In the genomic region with DNA sequence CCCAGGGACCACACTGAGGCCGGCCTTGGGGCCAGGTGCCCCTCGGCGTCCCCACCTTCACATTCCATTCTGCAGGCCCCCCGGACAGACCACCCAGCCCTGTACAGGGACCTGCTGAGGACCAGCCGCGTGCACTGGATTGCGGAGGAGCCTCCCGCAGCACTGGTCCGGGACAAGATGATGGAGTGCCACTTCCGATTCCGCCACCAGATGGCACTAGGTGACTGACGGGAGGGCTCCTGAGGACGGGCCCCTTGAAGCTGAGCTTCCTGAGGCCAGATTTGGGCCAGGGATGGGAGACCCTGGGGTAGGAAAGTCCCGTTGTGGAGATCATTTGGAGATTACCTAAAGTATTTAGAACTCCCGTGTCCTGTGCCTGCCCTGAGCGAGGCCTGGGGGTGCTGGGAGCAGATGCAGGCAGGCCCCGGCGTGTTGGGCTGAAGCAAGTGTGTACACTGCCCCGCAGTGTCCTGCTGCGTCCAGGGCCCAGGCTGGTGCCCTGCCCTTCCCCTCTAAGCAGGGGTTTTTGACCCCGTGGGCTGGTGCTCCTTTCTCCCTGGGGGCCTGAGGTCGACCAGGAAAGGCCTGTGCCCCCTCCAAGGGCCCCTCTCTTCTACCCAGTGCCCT, we compare ENCODE assay signal across 8 cellular contexts. TPM values are rescaled to one million over a fixed set of nuclear protein-coding genes. Genes with fewer than 3 reads are reported as not detected.
DNase-seq lines count a peak whose midpoint lies in the region; ATAC-seq and TF ChIP-seq lines count a peak whose summit lies in the region.

No MANE protein-coding gene starts in this region.

- intact Hi-C loops in ovary (cut with DNase I): loop anchor here in 1 of 4 donors (10.0 kb wide), 1 partner anchor 189 kb away; no protein-coding TSS in a partner anchor
- intact Hi-C loops in uterus (cut with DNase I; ENCODE audit: low total_unique reads): no loop called here

- 53 to 58% (median 55%) methylated on average over 21 to 22 of the region's 22 CpGs for WGBS in ovary, 3 donors

- TF ChIP-seq POLR2A in Peyer's patch (IDR thresholded peaks at IDR 0.05) (no peak), ovary (IDR thresholded peaks at IDR 0.05) (no peak), uterus (IDR thresholded peaks at IDR 0.05) (no peak)

- H3K4me3 ChIP-seq in AG09309 (ENCODE audit: control insufficient read depth, low read depth, low read length) (no peak overlapping the region), Peyer's patch (no peak overlapping the region), ovary (no peak overlapping the region), uterus (no peak overlapping the region)

- H3K27me3 ChIP-seq in Peyer's patch: no peaks in the 10 kb centered on the region
- no peaks in the 10 kb centered on the region for H3K27me3 ChIP-seq in foreskin keratinocyte
- H3K27me3 ChIP-seq in ovary: no peaks in the 10 kb centered on the region
- H3K27me3 ChIP-seq in uterus: no peaks in the 10 kb centered on the region

- peaks cover 0 to 66% (median 0%) of the 10 kb centered on the region in 3 donors for H3K36me3 ChIP-seq in Peyer's patch
- no peaks in the 10 kb centered on the region for H3K36me3 ChIP-seq in ovary
- H3K36me3 ChIP-seq in uterus: no peaks in the 10 kb centered on the region

- DNase-seq in AG09309 (ENCODE audit: low read depth): no peak
- DNase-seq in GM19240 (ENCODE audit: insufficient read length, low spot score): peak; percentile 55
- peak; percentile 73 to 87 (median 78) for DNase-seq in Peyer's patch
- DNase-seq in activated gamma-delta T cell treated with anti-CD3 and anti-CD28 coated beads, Interleukin-2, amount 50 U/mL, for 16 hours (ENCODE audit: low read depth): peak; percentile 49
- peak; percentile 26 to 39 for DNase-seq in foreskin keratinocyte
- DNase-seq in ovary: peak; percentile 44 to 74 (median 58)
- DNase-seq in uterus: peak; percentile 37 to 53

- TF ChIP-seq EP300 in ovary (IDR thresholded peaks at IDR 0.05): no peak

- peak; percentile 88 for TF ChIP-seq CTCF in AG09309 (IDR thresholded peaks at IDR 0.05; ENCODE audit: control insufficient read depth, insufficient read depth, low read depth, low read length, missing control alignments)
- TF ChIP-seq CTCF in Peyer's patch (IDR thresholded peaks at IDR 0.05): peak; percentile 29 to 75 (median 70)
- peak; percentile 89 for TF ChIP-seq CTCF in foreskin keratinocyte (conservative IDR thresholded peaks at IDR 0.05)
- peak in 2 of 3 donors; percentile 19 to 34 for TF ChIP-seq CTCF in ovary (IDR thresholded peaks at IDR 0.05)
- peak; percentile 38 to 62 (median 58) for TF ChIP-seq CTCF in uterus (IDR thresholded peaks at IDR 0.05)

- H3K9me3 ChIP-seq in Peyer's patch (no peaks in the 10 kb centered on the region), ovary (no peaks in the 10 kb centered on the region), uterus (no peaks in the 10 kb centered on the region)

- H3K27ac ChIP-seq in Peyer's patch: no peak overlapping the region
- no peak overlapping the region for H3K27ac ChIP-seq in foreskin keratinocyte
- no peak overlapping the region for H3K27ac ChIP-seq in ovary
- no peak overlapping the region for H3K27ac ChIP-seq in uterus

- ATAC-seq in foreskin keratinocyte (peak; percentile 49), GM21737 (IDR thresholded peaks at IDR 0.05; ENCODE audit: unreplicated experiment) (no peak)

- no peaks in the 10 kb centered on the region for H3K4me1 ChIP-seq in Peyer's patch
- peaks cover 2% of the 10 kb centered on the region for H3K4me1 ChIP-seq in foreskin keratinocyte
- H3K4me1 ChIP-seq in ovary (ENCODE audit: insufficient read depth): no peaks in the 10 kb centered on the region
- no peaks in the 10 kb centered on the region for H3K4me1 ChIP-seq in uterus

RNA-seq across cellular contexts. Expression of a gene that starts 20.0 kb away (rescaled TPM):
- total RNA-seq in Peyer's patch: 100 to 1,000 TPM in 1 of 4 donors, 10 to 100 TPM in 3; 35.2 to 101 (median 83.3) TPM
- total RNA-seq in foreskin keratinocyte: 35.8 and 42.7 TPM in 2 replicates
- 35.4 and 45.0 TPM in 2 replicates for polyA plus RNA-seq in foreskin keratinocyte
- 10 to 100 TPM; 18.2 to 35.0 (median 31.7) TPM for total RNA-seq in ovary
- polyA plus RNA-seq in ovary: 10 to 100 TPM; 15.2 to 29.1 TPM
- total RNA-seq in uterus: 10 to 100 TPM; 14.1 to 52.5 (median 31.2) TPM

RNA-seq across cellular contexts. Expression of a gene that starts 58.8 kb away (rescaled TPM):
- 10 to 100 TPM in 1 of 4 donors, 1 to 10 TPM in 3; 2.3 to 14.9 (median 5.9) TPM for total RNA-seq in Peyer's patch
- 23.8 and 28.6 TPM in 2 replicates for total RNA-seq in foreskin keratinocyte
- polyA plus RNA-seq in foreskin keratinocyte: 11.4 and 16.6 TPM in 2 replicates
- under 1 TPM in 6 of 7 donors, not detected in 1; 0.18 to 0.84 (median 0.34) TPM for total RNA-seq in ovary
- polyA plus RNA-seq in ovary: under 1 TPM; 0.40 to 0.60 TPM
- 1 to 10 TPM in 1 of 4 donors, under 1 TPM in 1, not detected in 2; 0.21 to 6.9 TPM for total RNA-seq in uterus

Comparison
In these comparisons a context has a peak if more than half of its experiments do, and no peak if none do; other contexts are left out.
1. CTCF ChIP-seq: peak in every context shown above with its lines; median percentile 89 in foreskin keratinocyte; 88 in AG09309; 70 in Peyer's patch; 58 in uterus; 26 in ovary.